Comparison of ENCODE assay signal across 7 cellular contexts in the genomic region with DNA sequence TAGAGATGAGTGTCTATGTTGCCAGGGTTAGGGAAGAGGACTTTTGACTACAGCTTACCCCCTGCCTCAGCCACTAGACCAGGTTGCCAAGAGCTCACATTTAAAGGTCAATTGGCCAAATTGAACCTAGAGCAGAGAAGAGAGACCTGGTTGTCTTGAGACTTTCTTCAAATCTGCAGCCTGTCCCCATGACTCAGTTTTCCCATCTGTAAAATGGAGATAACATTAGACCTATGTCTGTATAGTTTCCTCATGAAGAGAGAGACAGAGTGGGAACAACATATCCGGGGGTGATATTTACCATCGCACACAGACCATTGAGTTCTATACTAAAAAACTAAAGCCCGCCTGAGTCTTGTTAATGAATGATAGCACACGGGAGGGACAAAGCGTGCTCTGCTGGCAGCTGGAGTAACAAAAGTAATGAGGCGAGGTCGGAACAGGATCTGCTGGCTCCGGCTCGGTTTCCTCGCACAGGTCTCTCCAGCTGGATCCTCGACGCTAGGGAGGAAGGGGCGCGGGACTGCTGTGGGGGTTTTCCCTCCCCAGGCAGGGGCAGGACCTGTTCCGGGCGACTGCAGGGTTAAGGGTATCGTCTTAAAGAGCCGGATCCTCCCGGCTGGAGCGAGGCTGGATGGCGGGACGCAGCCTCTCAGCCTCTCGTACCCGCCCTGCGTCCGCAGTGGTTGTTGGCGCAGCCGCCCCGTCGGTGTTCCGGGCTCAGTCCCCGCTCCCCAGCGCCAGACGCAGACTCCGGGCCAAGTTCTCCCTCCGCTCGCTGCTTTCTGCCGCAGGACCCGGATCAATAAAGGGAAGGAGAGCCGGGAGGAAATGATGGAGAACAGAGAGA. TPM values are rescaled to one million over a fixed set of nuclear protein-coding genes. Genes with fewer than 3 reads are reported as not detected.
DNase-seq lines count a peak whose midpoint lies in the region; ATAC-seq and TF ChIP-seq lines count a peak whose summit lies in the region.

No MANE protein-coding gene starts in this region.

- no peaks in the 10 kb centered on the region for H3K9me3 ChIP-seq in endodermal cell (ENCODE audit: control insufficient read depth, low read length)

- peaks cover 62% of the 10 kb centered on the region for H3K27me3 Mint-ChIP-seq in endodermal cell (ENCODE audit: insufficient read depth)
- peaks cover 51 to 60% of the 10 kb centered on the region in 2 donors for H3K27me3 Mint-ChIP-seq in natural killer cell treated with Interleukin-12 subunit alpha and Interleukin-12 subunit beta and Interleukin-15 and Interleukin-18, amount 100 ng/mL, for 72 hours

- peak in 1 of 2 donors; percentile 26 for ATAC-seq in natural killer cell treated with Interleukin-12 subunit alpha and Interleukin-12 subunit beta and Interleukin-15 and Interleukin-18, amount 100 ng/mL, for 72 hours

- peaks cover 23% of the 10 kb centered on the region for H3K4me1 Mint-ChIP-seq in endodermal cell
- H3K4me1 Mint-ChIP-seq in natural killer cell treated with Interleukin-12 subunit alpha and Interleukin-12 subunit beta and Interleukin-15 and Interleukin-18, amount 100 ng/mL, for 72 hours (ENCODE audit: low read depth in 2 of 2), result peaks cover 24 to 30% of the 10 kb centered on the region in 2 donors

- H3K9me3 Mint-ChIP-seq in endodermal cell, result no peaks in the 10 kb centered on the region
- H3K9me3 Mint-ChIP-seq in natural killer cell treated with Interleukin-12 subunit alpha and Interleukin-12 subunit beta and Interleukin-15 and Interleukin-18, amount 100 ng/mL, for 72 hours, result no peaks in the 10 kb centered on the region

- peak overlapping the region; percentile 83 for H3K27ac ChIP-seq in endodermal cell (ENCODE audit: low read depth, low read length)

- no peak for TF ChIP-seq CTCF in endodermal cell (conservative IDR thresholded peaks at IDR 0.05)

- H3K27me3 ChIP-seq in H7 (ENCODE audit: control insufficient read depth, insufficient read depth, low read length) (peaks cover 34% of the 10 kb centered on the region), endodermal cell (ENCODE audit: control insufficient read depth, insufficient read depth, low read length, poor library complexity, severe bottlenecking) (peaks cover 55% of the 10 kb centered on the region)

- 10 to 16% methylated on average over 24 to 40 of the region's 40 CpGs for WGBS in endodermal cell (ENCODE audit: insufficient coverage in 1 of 2, insufficient read length in 1 of 2), 2 experiments

- H3K4me3 ChIP-seq in H7 (ENCODE audit: insufficient read depth, low read depth, low read length) (peak overlapping the region; percentile 48), endodermal cell (ENCODE audit: low read length) (peak overlapping the region; percentile 81)

- H3K36me3 ChIP-seq in H7 (replicated peaks; ENCODE audit: control insufficient read depth, insufficient read depth, low read length) (no peaks in the 10 kb centered on the region), endodermal cell (ENCODE audit: control insufficient read depth, insufficient read depth, low read length) (no peaks in the 10 kb centered on the region)

- peak overlapping the region; percentile 77 for H3K27ac Mint-ChIP-seq in endodermal cell
- H3K27ac Mint-ChIP-seq in natural killer cell treated with Interleukin-12 subunit alpha and Interleukin-12 subunit beta and Interleukin-15 and Interleukin-18, amount 100 ng/mL, for 72 hours, result no peak overlapping the region

- H3K4me1 ChIP-seq in endodermal cell (ENCODE audit: control insufficient read depth, insufficient read depth, low read length), result peaks cover 7% of the 10 kb centered on the region

- peak; percentile 79 for DNase-seq in H7
- DNase-seq in NCI-H748 treated with DMSO at 0.1 percent for 48 hours (lab: John Stamatoyannopoulos, UW), result peak; percentile 39
- peak; percentile 73 for DNase-seq in endodermal cell
- no peak for DNase-seq in natural killer cell treated with Interleukin-12 subunit alpha and Interleukin-12 subunit beta and Interleukin-15 and Interleukin-18, amount 100 ng/mL, for 72 hours (ENCODE audit: low spot score)
- DNase-seq in C1 segment of cervical spinal cord (lab: John Stamatoyannopoulos, UW), result no peak
- DNase-seq in NCI-H1930 (lab: John Stamatoyannopoulos, UW), result no peak
- no peak for DNase-seq in NCI-H1048 (lab: John Stamatoyannopoulos, UW)

- H3K36me3 Mint-ChIP-seq in endodermal cell (ENCODE audit: low read depth), result no peaks in the 10 kb centered on the region
- H3K36me3 Mint-ChIP-seq in natural killer cell treated with Interleukin-12 subunit alpha and Interleukin-12 subunit beta and Interleukin-15 and Interleukin-18, amount 100 ng/mL, for 72 hours, result no peaks in the 10 kb centered on the region

- H3K9ac ChIP-seq in endodermal cell (ENCODE audit: extremely low read depth, low read length, poor library complexity, severe bottlenecking), result no peak overlapping the region

- H3K4me3 Mint-ChIP-seq in endodermal cell, result peak overlapping the region; percentile 68
- peak overlapping the region; percentile 79 for H3K4me3 Mint-ChIP-seq in natural killer cell treated with Interleukin-12 subunit alpha and Interleukin-12 subunit beta and Interleukin-15 and Interleukin-18, amount 100 ng/mL, for 72 hours

RNA-seq across cellular contexts. Expression of a gene that starts 1.4 kb away (rescaled TPM):
- 5.5 and 7.2 TPM in 2 replicates for total RNA-seq in H7 (2014; rRNA removed; shearing (Covaris generic))
- total RNA-seq in endodermal cell, result 1 to 10 TPM; 4.0 to 5.0 TPM
- polyA plus RNA-seq in endodermal cell (2013, experiment 1 of 2), result 62.8 TPM
- polyA plus RNA-seq in endodermal cell (2013, experiment 2 of 2), result 54.8 TPM
- under 1 TPM in 1 of 2 donors, not detected in 1; 0.19 TPM for total RNA-seq in natural killer cell treated with Interleukin-12 subunit alpha and Interleukin-12 subunit beta and Interleukin-15 and Interleukin-18, amount 100 ng/mL, for 72 hours

Comparison
In these comparisons a context has a peak if more than half of its experiments do, and no peak if none do; other contexts are left out.
1. DNase-seq: peak in H7 (single experiment), NCI-H748 treated with DMSO at 0.1 percent for 48 hours (single experiment) and endodermal cell (single experiment); none in natural killer cell treated with Interleukin-12 subunit alpha and Interleukin-12 subunit beta and Interleukin-15 and Interleukin-18, amount 100 ng/mL, for 72 hours (single experiment), C1 segment of cervical spinal cord (0 of 14), NCI-H1930 (0 of 2) and NCI-H1048 (single experiment).